Comparison of ENCODE assay signal across 23 cellular contexts in the genomic region with DNA sequence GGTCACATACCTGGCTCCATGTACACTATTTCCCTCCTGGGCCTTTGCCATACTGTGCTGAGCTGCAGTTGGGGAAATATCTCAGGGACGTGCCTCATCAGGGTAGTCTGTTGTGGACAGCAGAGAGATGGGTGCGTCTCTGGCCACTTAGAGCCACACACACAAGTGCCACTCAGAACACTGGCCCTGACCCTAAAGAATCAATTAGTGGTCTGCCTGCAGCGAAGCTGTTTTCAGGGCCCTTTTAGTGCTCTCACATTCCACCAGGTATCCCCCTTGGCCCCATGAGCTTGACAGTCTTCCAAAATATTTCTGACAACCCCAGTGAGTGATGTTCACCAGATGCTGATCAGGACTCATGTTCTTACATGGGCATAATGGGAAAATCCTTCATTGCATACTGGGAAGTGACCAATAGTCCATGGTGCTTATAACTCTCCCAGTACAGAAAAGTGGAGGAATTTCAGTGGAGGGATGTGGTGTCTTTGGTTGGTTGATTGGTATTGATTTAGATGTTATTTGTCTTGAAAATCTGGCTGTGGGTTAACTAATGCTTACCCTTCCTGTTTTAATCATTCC.
DNase-seq lines count a peak whose midpoint lies in the region; ATAC-seq, FAIRE-seq and TF ChIP-seq lines count a peak whose summit lies in the region.
"Had no signal": no experiment of that assay in that cellular context is flagged by ENCODE, and none has a peak within 500 bp of the region (broad histone marks: within the 10 kb centered on the region; RNA-seq: fewer than 3 reads in every experiment).

No MANE protein-coding gene starts in this region.

- in situ Hi-C loops in mammary epithelial cell (cut with MboI; ENCODE audit: low sequenced_read_pairs in 2 of 2): loop anchor here (10.0 to 25.0 kb wide), 2 partner anchors 144 to 208 kb away; no protein-coding TSS in a partner anchor

- H3K27me3 ChIP-seq in mammary epithelial cell (ENCODE audit: insufficient read depth, low read length) (no peaks in the 10 kb centered on the region), breast epithelium (no peaks in the 10 kb centered on the region), osteoblast (ENCODE audit: insufficient read depth, low read length) (no peaks in the 10 kb centered on the region), aorta (ENCODE audit: control insufficient read depth in 1 of 2, insufficient read depth in 2 of 2, low read length in 1 of 2) (no peaks in the 10 kb centered on the region)
- H3K27me3 ChIP-seq: neutrophil, testis had no signal

- no peak for TF ChIP-seq CTCF in mammary epithelial cell (conservative IDR thresholded peaks at IDR 0.05 in 1 of 2, IDR thresholded peaks at IDR 0.05 in 1 of 2; ENCODE audit: extremely low read depth in 1 of 2, insufficient read depth in 1 of 2, low read depth in 1 of 2, low read length in 2 of 2)
- no peak for TF ChIP-seq CTCF in breast epithelium (IDR thresholded peaks at IDR 0.05)
- no peak for TF ChIP-seq CTCF in osteoblast (IDR thresholded peaks at IDR 0.05; ENCODE audit: extremely low read depth, low read depth, low read length)

- no TSS peak for BruUV-seq in mammary epithelial cell (replicated peaks; lab: Mats Ljungman, UMichigan)

- H2AFZ ChIP-seq in mammary epithelial cell (ENCODE audit: low read depth, low read length): peak overlapping the region; percentile 20
- H2AFZ ChIP-seq in osteoblast (ENCODE audit: low read length): no peak overlapping the region

- no peak for TF ChIP-seq POLR2A in breast epithelium (IDR thresholded peaks at IDR 0.05)

- CTCF ChIA-PET in mammary epithelial cell (lab: Charles Lee; ENCODE audit: low non-redundant PET): interaction anchor here (0.7 kb wide), 1 partner anchor 211 kb away, joined by 3 read pairs; no protein-coding TSS in a partner anchor

- WGBS in mammary epithelial cell (ENCODE audit: low coverage, missing lambda C conversion rate): 98% methylated on average over 3 of the region's 3 CpGs
- 82 to 84% methylated on average over 3 of the region's 3 CpGs for WGBS in aorta, 2 donors

- H3K9ac ChIP-seq in mammary epithelial cell (ENCODE audit: insufficient read depth, low read length): no peak overlapping the region

- H3K79me2 ChIP-seq in mammary epithelial cell (ENCODE audit: insufficient read depth, low read length) (no peaks in the 10 kb centered on the region), osteoblast (ENCODE audit: insufficient read depth, low read length) (no peaks in the 10 kb centered on the region)

- intact Hi-C loops in mammary epithelial cell (cut with micrococcal nuclease) (loop anchor here (5.0 kb wide), 2 partner anchors 84 to 136 kb away; no protein-coding TSS in a partner anchor), breast epithelium (cut with DNase I; ENCODE audit: low total_unique reads) (no loop called here), aorta (cut with DNase I) (loop anchor here (2.0 to 5.0 kb wide), 2 partner anchors 150 to 211 kb away; no protein-coding TSS in a partner anchor)

- H3K9me3 ChIP-seq in mammary epithelial cell (replicated peaks; ENCODE audit: insufficient read depth, low read length) (peaks cover 3% of the 10 kb centered on the region), breast epithelium (no peaks in the 10 kb centered on the region), osteoblast (ENCODE audit: low read depth, low read length) (no peaks in the 10 kb centered on the region), aorta (ENCODE audit: control insufficient read depth, low read length) (no peaks in the 10 kb centered on the region)
- H3K9me3 ChIP-seq: neutrophil, testis had no signal

- no peaks in the 10 kb centered on the region for H3K36me3 ChIP-seq in mammary epithelial cell (ENCODE audit: insufficient read depth, low read length)
- H3K36me3 ChIP-seq in breast epithelium: no peaks in the 10 kb centered on the region
- no peaks in the 10 kb centered on the region for H3K36me3 ChIP-seq in osteoblast (ENCODE audit: insufficient read depth, low read length)
- no peaks in the 10 kb centered on the region for H3K36me3 ChIP-seq in aorta (ENCODE audit: control insufficient read depth in 1 of 2, insufficient read depth in 2 of 2, low read length in 1 of 2)
- H3K36me3 ChIP-seq: neutrophil had no signal

- no peak for DNase-seq in mammary epithelial cell
- DNase-seq in breast epithelium (ENCODE audit: low spot score in 2 of 2): no peak
- DNase-seq in epithelial cell of prostate (ENCODE audit: low read depth, low spot score): no peak
- DNase-seq in osteoblast (ENCODE audit: insufficient read length, low spot score, missing footprints): no peak
- DNase-seq in aorta: no peak
- no peak for DNase-seq in NCI-H446 (lab: John Stamatoyannopoulos, UW)
- DNase-seq in RCC 7860 (ENCODE audit: low spot score): no peak
- DNase-seq: activated CD4-positive, alpha-beta T cell treated with anti-CD3 and anti-CD28 coated beads for 4 hours; activated CD8-positive, alpha-beta memory T cell treated with anti-CD3 and anti-CD28 coated beads, Interleukin-2, amount 50 U/mL, for 48 hours; activated naive CD4-positive, alpha-beta T cell; glutamatergic neuron; immature natural killer cell; NCI-H2081 treated with DMSO at 0.1 percent for 48 hours; NCI-H510A treated with DMSO at 0.1 percent for 48 hours; stimulated activated CD4-positive, alpha-beta T cell treated with anti-CD3 and anti-CD28 coated beads, Interleukin-4, amount 100 ng/mL, for 1 hour; T-helper 9 cell; testis had no signal

- no peak overlapping the region for H3K27ac ChIP-seq in mammary epithelial cell (ENCODE audit: insufficient read depth, low read depth, low read length)
- peak overlapping the region in 1 of 2 donors; percentile 64 for H3K27ac ChIP-seq in breast epithelium
- H3K27ac ChIP-seq in epithelial cell of prostate: peak overlapping the region; percentile 20
- H3K27ac ChIP-seq in osteoblast (ENCODE audit: low read depth, low read length): peak overlapping the region; percentile 27
- H3K27ac ChIP-seq in aorta (ENCODE audit: low read depth in 1 of 2, low read length in 2 of 2): no peak overlapping the region
- H3K27ac ChIP-seq: 22Rv1, HL-60, neutrophil, testis had no signal

- H4K20me1 ChIP-seq in mammary epithelial cell (ENCODE audit: insufficient read depth, low read length): no peaks in the 10 kb centered on the region
- no peaks in the 10 kb centered on the region for H4K20me1 ChIP-seq in osteoblast (ENCODE audit: insufficient read depth, low read length)

- no peak overlapping the region for H3K4me2 ChIP-seq in mammary epithelial cell (ENCODE audit: insufficient read depth, low read depth, low read length)
- no peak overlapping the region for H3K4me2 ChIP-seq in osteoblast (ENCODE audit: insufficient read depth, low read length)

- dilution Hi-C loops in mammary epithelial cell (cut with HindIII; ENCODE audit: low sequenced_read_pairs): no loop called here

- no peak for FAIRE-seq in RCC 7860 (lab: Jason Lieb, UNC)
- FAIRE-seq: D721Med, G401.6 had no signal

- H3K4me3 ChIP-seq in mammary epithelial cell (replicated peaks in 1 of 3; ENCODE audit: insufficient read depth in 1 of 3, low read depth in 2 of 3, low read length in 3 of 3) (no peak overlapping the region), breast epithelium (no peak overlapping the region), osteoblast (ENCODE audit: insufficient read depth, low read length) (no peak overlapping the region), aorta (ENCODE audit: low read length in 2 of 2) (no peak overlapping the region)
- H3K4me3 ChIP-seq: testis had no signal

- peaks cover 22% of the 10 kb centered on the region for H3K4me1 ChIP-seq in mammary epithelial cell (ENCODE audit: insufficient read depth, low read length)
- H3K4me1 ChIP-seq in breast epithelium: no peaks in the 10 kb centered on the region
- H3K4me1 ChIP-seq in osteoblast (ENCODE audit: insufficient read depth, low read length): peaks cover 18% of the 10 kb centered on the region
- H3K4me1 ChIP-seq in aorta (ENCODE audit: control insufficient read depth in 1 of 2, insufficient read depth in 2 of 2, low read length in 2 of 2): peaks cover 2 to 3% of the 10 kb centered on the region in 2 donors

- ATAC-seq in aorta (ENCODE audit: low FRiP score) (peak; percentile 51), HG03571 (IDR thresholded peaks at IDR 0.05; ENCODE audit: unreplicated experiment) (no peak)

Comparison
In these comparisons a context has a peak if more than half of its experiments do, and no peak if none do; other contexts are left out.
1. H3K27ac ChIP-seq: peak in epithelial cell of prostate (single experiment) and osteoblast (single experiment); none in mammary epithelial cell (single experiment) and aorta (0 of 2).